In genomic region chr10:99863535-99864240, GRCh38 we compare ENCODE assay signal across 8 cellular contexts.
DNase-seq lines count a peak whose midpoint lies in the region; ATAC-seq and TF ChIP-seq lines count a peak whose summit lies in the region.
"Not testable (repeated sequence)": the region's sequence is repeated elsewhere in the genome, so short reads cannot be mapped to it uniquely, and the experiment has no call there.

No MANE protein-coding gene starts in this region.

- TF ChIP-seq CTCF in A673 (conservative IDR thresholded peaks at IDR 0.05; ENCODE audit: low read depth, low read length); HFFc6 (IDR thresholded peaks at IDR 0.05); endodermal cell (conservative IDR thresholded peaks at IDR 0.05); fibroblast of villous mesenchyme (IDR thresholded peaks at IDR 0.05; ENCODE audit: insufficient read depth, low read depth, low read length): not testable (repeated sequence)

- H3K9me3 Mint-ChIP-seq in HFFc6 (peaks cover 37% of the 10 kb centered on the region), endodermal cell (peaks cover 29% of the 10 kb centered on the region)

- H3K4me1 Mint-ChIP-seq in HFFc6 (ENCODE audit: low read depth), result peaks cover 15% of the 10 kb centered on the region
- H3K4me1 Mint-ChIP-seq in endodermal cell, result not testable (repeated sequence)

- ATAC-seq in SK-N-SH treated with all-trans-retinoic acid at 6 μM for 48 hours, result not testable (repeated sequence)

- not testable (repeated sequence) for H3K27me3 ChIP-seq in A673 (replicated peaks; ENCODE audit: insufficient read depth, low read depth, low read length, poor library complexity); endodermal cell (ENCODE audit: control insufficient read depth, insufficient read depth, low read length, poor library complexity, severe bottlenecking)

- peaks cover 41% of the 10 kb centered on the region for H3K36me3 Mint-ChIP-seq in HFFc6 (ENCODE audit: low read depth)
- H3K36me3 Mint-ChIP-seq in endodermal cell (ENCODE audit: low read depth), result not testable (repeated sequence)

- peak overlapping the region; percentile 80 for H3K27ac ChIP-seq in A673 (ENCODE audit: low read depth, low read length, poor library complexity, severe bottlenecking)
- not testable (repeated sequence) for H3K27ac ChIP-seq in endodermal cell (ENCODE audit: low read depth, low read length)

- peak overlapping the region; percentile 51 for H3K4me3 Mint-ChIP-seq in HFFc6
- H3K4me3 Mint-ChIP-seq in endodermal cell, result not testable (repeated sequence)

- CTCF ChIA-PET in A673 (lab: Charles Lee), result not testable (repeated sequence)

- 87 to 91% methylated on average over 5 to 9 of the region's 9 CpGs for WGBS in endodermal cell (ENCODE audit: insufficient coverage in 1 of 2, insufficient read length in 1 of 2), 2 experiments

- DNase-seq in A673 (ENCODE audit: low spot score), result peak; percentile 92
- peak; percentile 83 for DNase-seq in EL
- peak; percentile 70 for DNase-seq in HFFc6
- peak; percentile 93 for DNase-seq in NCI-H460 (ENCODE audit: extremely low read depth, low read depth)
- peak; percentile 5 for DNase-seq in endodermal cell
- peak; percentile 89 for DNase-seq in fibroblast of villous mesenchyme (ENCODE audit: low read depth)
- peak; percentile 25 for DNase-seq in skeletal muscle cell (ENCODE audit: low read depth)

- H3K27ac Mint-ChIP-seq in HFFc6, result peak overlapping the region; percentile 77
- H3K27ac Mint-ChIP-seq in endodermal cell, result not testable (repeated sequence)

- POLR2A ChIA-PET in A673 (lab: Charles Lee; ENCODE audit: low non-redundant PET), result not testable (repeated sequence)

- not testable (repeated sequence) for H3K9me3 ChIP-seq in A673 (ENCODE audit: low read depth, low read length, poor library complexity, severe bottlenecking); endodermal cell (ENCODE audit: control insufficient read depth, low read length)

- H3K4me1 ChIP-seq in A673 (ENCODE audit: insufficient read depth, low read length, poor library complexity, severe bottlenecking); endodermal cell (ENCODE audit: control insufficient read depth, insufficient read depth, low read length): not testable (repeated sequence)

- not testable (repeated sequence) for H3K9ac ChIP-seq in endodermal cell (ENCODE audit: extremely low read depth, low read length, poor library complexity, severe bottlenecking)

- intact Hi-C loops in A673 (cut with micrococcal nuclease; ENCODE audit: unreplicated experiment), result not testable (repeated sequence)

- H3K4me3 ChIP-seq in A673 (ENCODE audit: low read depth, low read length, poor library complexity, severe bottlenecking); endodermal cell (ENCODE audit: low read length); fibroblast of villous mesenchyme (ENCODE audit: low read depth, low read length); skeletal muscle cell (ENCODE audit: low read depth, low read length): not testable (repeated sequence)

- not testable (repeated sequence) for BruUV-seq in A673 (replicated peaks; lab: Mats Ljungman, UMichigan)

- not testable (repeated sequence) for H3K27me3 Mint-ChIP-seq in HFFc6 (ENCODE audit: insufficient read depth)
- H3K27me3 Mint-ChIP-seq in endodermal cell (ENCODE audit: insufficient read depth), result peaks cover 22% of the 10 kb centered on the region

- H3K36me3 ChIP-seq in A673 (ENCODE audit: insufficient read depth, low read length, poor library complexity, severe bottlenecking); endodermal cell (ENCODE audit: control insufficient read depth, insufficient read depth, low read length): not testable (repeated sequence)

TF ChIP-seq in SK-N-SH treated with all-trans-retinoic acid at 6 μM for 48 hours, 23 proteins besides CTCF, POLR2A, EP300 and RAD21:
- TF ChIP-seq TOX (CRISPR knock-in tag; IDR thresholded peaks at IDR 0.05; ENCODE audit: borderline replicate concordance), result peak; percentile 36; the same call in 1 of the 2 replicates

Comparison
In these comparisons a context has a peak if more than half of its experiments do, and no peak if none do; other contexts are left out.
1. DNase-seq: peak in every context shown above with its lines; median percentile 93 in NCI-H460; 92 in A673; 89 in fibroblast of villous mesenchyme; 83 in EL; 70 in HFFc6; 25 in skeletal muscle cell; 5 in endodermal cell.